8 cellular contexts compared by ENCODE assay signal in the genomic region with DNA sequence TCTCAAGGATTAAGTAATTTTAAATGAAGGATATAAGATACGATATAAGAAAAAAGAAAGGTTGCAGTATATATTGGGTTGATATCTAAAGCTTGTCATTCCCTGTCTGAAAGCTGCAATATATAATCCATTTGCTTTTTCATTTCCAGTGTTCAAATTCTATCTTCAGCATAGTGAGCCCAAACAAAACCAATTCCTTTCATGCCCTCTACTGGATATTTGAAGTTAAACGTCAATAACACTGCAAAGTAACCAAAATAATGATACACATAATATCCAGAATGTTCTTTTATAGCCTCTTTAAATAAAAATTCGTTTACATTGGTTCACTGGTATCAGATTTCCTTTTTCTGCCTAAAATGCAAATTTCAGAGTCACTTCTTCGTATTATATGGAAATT.
DNase-seq lines count a peak whose midpoint lies in the region; ATAC-seq and TF ChIP-seq lines count a peak whose summit lies in the region.

No MANE protein-coding gene starts in this region.

- TF ChIP-seq CTCF in C4-2B (conservative IDR thresholded peaks at IDR 0.05): peak; percentile 70
- TF ChIP-seq CTCF in HFFc6 (IDR thresholded peaks at IDR 0.05): peak; percentile 77
- peak; percentile 26 for TF ChIP-seq CTCF in kidney epithelial cell (IDR thresholded peaks at IDR 0.05; ENCODE audit: insufficient read depth, low read length, poor library complexity, severe bottlenecking)

- H3K36me3 ChIP-seq in kidney epithelial cell (ENCODE audit: control insufficient read depth, insufficient read depth, low read length): no peaks in the 10 kb centered on the region

- no peaks in the 10 kb centered on the region for H3K27me3 ChIP-seq in kidney epithelial cell (ENCODE audit: control insufficient read depth, insufficient read depth, low read length)

- DNase-seq in HFFc6 (peak; percentile 32), SW480 (ENCODE audit: low spot score) (peak; percentile 41), kidney epithelial cell (ENCODE audit: low read depth) (no peak)
- no peak for DNase-seq in activated naive CD4-positive, alpha-beta T cell (lab: John Stamatoyannopoulos, UW)

- H3K9me3 Mint-ChIP-seq in HFFc6: no peaks in the 10 kb centered on the region

- H3K4me3 Mint-ChIP-seq in HFFc6: no peak overlapping the region

- ATAC-seq in esophagus mucosa: no peak
- no peak for ATAC-seq in GM21423 (IDR thresholded peaks at IDR 0.05; ENCODE audit: unreplicated experiment)
- no peak for ATAC-seq in HG03280 (IDR thresholded peaks at IDR 0.05; ENCODE audit: unreplicated experiment)

- H3K36me3 Mint-ChIP-seq in HFFc6 (ENCODE audit: low read depth): no peaks in the 10 kb centered on the region

- no peak overlapping the region for H3K27ac Mint-ChIP-seq in HFFc6

- H3K4me3 ChIP-seq in kidney epithelial cell (ENCODE audit: low read depth, low read length): no peak overlapping the region

- peaks cover 4% of the 10 kb centered on the region; the same call in 1 of the 2 replicates for H3K27me3 Mint-ChIP-seq in HFFc6 (ENCODE audit: insufficient read depth)

- no peak overlapping the region for H3K27ac ChIP-seq in C4-2B

- H3K4me1 Mint-ChIP-seq in HFFc6 (ENCODE audit: low read depth): peaks cover 13% of the 10 kb centered on the region; the same call in 1 of the 2 replicates

Comparison
In these comparisons a context has a peak if more than half of its experiments do, and no peak if none do; other contexts are left out.
1. CTCF ChIP-seq: peak in every context shown above with its lines; median percentile 77 in HFFc6; 70 in C4-2B; 26 in kidney epithelial cell.
2. DNase-seq: peak in HFFc6 (single experiment) and SW480 (single experiment); none in kidney epithelial cell (single experiment) and activated naive CD4-positive, alpha-beta T cell (0 of 4).